ENCODE assay signal across 16 cellular contexts in the genomic region with DNA sequence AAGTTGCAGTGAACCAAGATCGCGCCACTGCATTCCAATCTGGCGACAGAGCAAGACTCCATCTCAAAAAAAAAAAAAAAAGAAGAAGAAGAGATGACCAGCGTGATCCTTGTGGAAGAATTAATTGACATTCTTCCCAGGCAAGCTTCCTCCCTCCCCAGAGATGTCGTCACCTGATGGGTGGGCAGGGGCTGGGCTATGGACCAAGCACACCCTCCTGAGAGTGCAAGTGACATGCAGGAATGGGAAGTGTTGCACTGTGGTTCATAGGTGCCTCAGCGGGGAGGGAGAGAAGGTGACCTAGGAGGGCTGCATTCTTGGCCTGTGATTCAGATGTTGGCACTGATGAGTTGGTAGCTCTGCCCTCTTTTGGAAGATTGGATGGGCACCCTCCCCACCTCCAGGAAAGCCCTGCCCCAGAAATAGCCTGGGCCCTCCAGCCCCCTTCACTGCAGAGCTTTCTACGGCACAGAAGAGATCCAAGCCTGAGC. TPM values are rescaled to one million over a fixed set of nuclear protein-coding genes. Genes with fewer than 3 reads are reported as not detected.
DNase-seq lines count a peak whose midpoint lies in the region; ATAC-seq, FAIRE-seq and TF ChIP-seq lines count a peak whose summit lies in the region.
"Had no signal": no experiment of that assay in that cellular context is flagged by ENCODE, and none has a peak within 500 bp of the region (broad histone marks: within the 10 kb centered on the region; RNA-seq: fewer than 3 reads in every experiment).

No MANE protein-coding gene starts in this region.

- H3K9me3 ChIP-seq in breast epithelium (no peaks in the 10 kb centered on the region), right atrium auricular region (no peaks in the 10 kb centered on the region), neural progenitor cell (ENCODE audit: low read depth) (no peaks in the 10 kb centered on the region)

- H3K36me3 Mint-ChIP-seq in MCF 10A (ENCODE audit: insufficient read depth, unreplicated experiment) (peaks cover 7% of the 10 kb centered on the region), neural progenitor cell (no peaks in the 10 kb centered on the region)
- H3K36me3 Mint-ChIP-seq in activated T-helper 2 cell treated with anti-CD3 and anti-CD28 coated beads, Interferon-gamma antibody, Interleukin-2, Interleukin-4, amounts not matched to agents 10 μg/mL and 5 μg/mL and 100 μg/mL, durations not matched to agents 14 hours and 24 hours and 36 hours (ENCODE audit: low read depth) = no peaks in the 10 kb centered on the region

- no peak overlapping the region for H3K4me2 ChIP-seq in neural progenitor cell

- no peaks in the 10 kb centered on the region for H3K9me3 Mint-ChIP-seq in MCF 10A (ENCODE audit: unreplicated experiment)
- H3K9me3 Mint-ChIP-seq in neural progenitor cell = no peaks in the 10 kb centered on the region
- no peaks in the 10 kb centered on the region for H3K9me3 Mint-ChIP-seq in activated T-helper 2 cell treated with anti-CD3 and anti-CD28 coated beads, Interferon-gamma antibody, Interleukin-2, Interleukin-4, amounts not matched to agents 10 μg/mL and 5 μg/mL and 100 μg/mL, durations not matched to agents 14 hours and 24 hours and 36 hours

- no peaks in the 10 kb centered on the region for H4K20me1 ChIP-seq in neural progenitor cell (ENCODE audit: low read depth)

- H3K4me3 ChIP-seq in breast epithelium (no peak overlapping the region), right atrium auricular region (no peak overlapping the region), neural progenitor cell (no peak overlapping the region)

- no peaks in the 10 kb centered on the region for H3F3A ChIP-seq in neural progenitor cell (ENCODE audit: low read depth)

- intact Hi-C loops in MCF 10A (cut with micrococcal nuclease) = loop anchor here (1.0 kb wide), 1 partner anchor 49 kb away; no protein-coding TSS in a partner anchor
- intact Hi-C loops in breast epithelium (cut with DNase I; ENCODE audit: low total_unique reads) = loop anchor here (5.0 kb wide), 1 partner anchor 289 kb away; no protein-coding TSS in a partner anchor
- intact Hi-C loops in activated T-helper 2 cell treated with anti-CD3 and anti-CD28 coated beads, Interferon-gamma antibody, Interleukin-2, Interleukin-4, amounts not matched to agents 10 μg/mL and 5 μg/mL and 100 μg/mL, durations not matched to agents 14 hours and 24 hours and 36 hours (cut with micrococcal nuclease) = no loop called here

- no peak overlapping the region for H3K9ac ChIP-seq in neural progenitor cell

- CTCF ChIA-PET in MCF 10A (lab: Yijun Ruan, JAX) = interaction anchor here (0.8 to 4.4 kb wide), 2 partner anchors 8 to 12 kb away, joined by 3 to 26 read pairs; no protein-coding TSS in a partner anchor

- POLR2A ChIA-PET in MCF 10A (lab: Yijun Ruan, JAX) = interaction anchor here (0.6 to 1.7 kb wide), 5 partner anchors 18 to 76 kb away, joined by 3 to 4 read pairs (median 4); a partner anchor contains a TSS

- H3K27ac Mint-ChIP-seq in MCF 10A (ENCODE audit: low read depth, unreplicated experiment) (peak overlapping the region; percentile 42), neural progenitor cell (no peak overlapping the region)
- no peak overlapping the region for H3K27ac Mint-ChIP-seq in activated T-helper 2 cell treated with anti-CD3 and anti-CD28 coated beads, Interferon-gamma antibody, Interleukin-2, Interleukin-4, amounts not matched to agents 10 μg/mL and 5 μg/mL and 100 μg/mL, durations not matched to agents 14 hours and 24 hours and 36 hours
- H3K27ac Mint-ChIP-seq: activated CD4-positive, alpha-beta T cell treated with anti-CD3 and anti-CD28 coated beads for 36 hours had no signal

- H3K4me3 Mint-ChIP-seq in MCF 10A (ENCODE audit: unreplicated experiment) (no peak overlapping the region), neural progenitor cell (no peak overlapping the region)
- no peak overlapping the region for H3K4me3 Mint-ChIP-seq in activated T-helper 2 cell treated with anti-CD3 and anti-CD28 coated beads, Interferon-gamma antibody, Interleukin-2, Interleukin-4, amounts not matched to agents 10 μg/mL and 5 μg/mL and 100 μg/mL, durations not matched to agents 14 hours and 24 hours and 36 hours (ENCODE audit: low read depth)
- H3K4me3 Mint-ChIP-seq: activated CD4-positive, alpha-beta T cell treated with anti-CD3 and anti-CD28 coated beads for 36 hours had no signal

- H3K27ac ChIP-seq in breast epithelium (no peak overlapping the region), right atrium auricular region (peak overlapping the region; percentile 77 to 91), neural progenitor cell (no peak overlapping the region)

- no peaks in the 10 kb centered on the region for H3K36me3 ChIP-seq in breast epithelium
- no peaks in the 10 kb centered on the region for H3K36me3 ChIP-seq in right atrium auricular region
- no peaks in the 10 kb centered on the region for H3K36me3 ChIP-seq in neural progenitor cell

- TF ChIP-seq POLR2A in breast epithelium (IDR thresholded peaks at IDR 0.05) = no peak

- H3K4me1 ChIP-seq in breast epithelium = no peaks in the 10 kb centered on the region
- H3K4me1 ChIP-seq in right atrium auricular region = peaks cover 0 to 24% of the 10 kb centered on the region in 2 donors
- no peaks in the 10 kb centered on the region for H3K4me1 ChIP-seq in neural progenitor cell

- BruUV-seq in MCF 10A (replicated peaks; lab: Mats Ljungman, UMichigan) = no TSS peak

- ATAC-seq in HG02973 (IDR thresholded peaks at IDR 0.05; ENCODE audit: unreplicated experiment) = no peak
- ATAC-seq: activated CD4-positive, alpha-beta T cell treated with anti-CD3 and anti-CD28 coated beads for 36 hours had no signal

- TF ChIP-seq CTCF in MCF 10A (IDR thresholded peaks at IDR 0.05; ENCODE audit: unreplicated experiment) (no peak), breast epithelium (IDR thresholded peaks at IDR 0.05) (no peak), right atrium auricular region (IDR thresholded peaks at IDR 0.05) (no peak), neural progenitor cell (IDR thresholded peaks at IDR 0.05) (no peak)

- FAIRE-seq in GM19239 (lab: Jason Lieb, UNC) = no peak
- FAIRE-seq: A204.1 had no signal

- DNase-seq in MCF 10A (ENCODE audit: unreplicated experiment) = peak; percentile 65
- no peak for DNase-seq in breast epithelium (ENCODE audit: low spot score in 2 of 2)
- peak; percentile 77 for DNase-seq in astrocyte of the hippocampus (ENCODE audit: low read depth, low spot score)
- peak; percentile 65 for DNase-seq in right atrium auricular region (ENCODE audit: low spot score)
- DNase-seq in neural progenitor cell (ENCODE audit: low spot score) = no peak
- no peak for DNase-seq in GM19239 (ENCODE audit: insufficient read length, low spot score)
- DNase-seq in activated T-helper 2 cell treated with anti-CD3 and anti-CD28 coated beads, Interferon-gamma antibody, Interleukin-2, Interleukin-4, amounts not matched to agents 10 μg/mL and 5 μg/mL and 100 μg/mL, durations not matched to agents 14 hours and 24 hours and 36 hours (ENCODE audit: low spot score) = no peak
- DNase-seq: activated CD4-positive, alpha-beta T cell treated with anti-CD3 and anti-CD28 coated beads for 36 hours; activated effector memory CD4-positive, alpha-beta T cell treated with Interleukin-2 at 50 U/mL for 16 hours; cerebellar nuclear complex; DMS153; NCI-H1092; NCI-H510A treated with DMSO at 0.1 percent for 48 hours; posterior cingulate gyrus had no signal

- no peak overlapping the region for H2AFZ ChIP-seq in neural progenitor cell (replicated peaks)

- H3K79me2 ChIP-seq in neural progenitor cell (ENCODE audit: low read depth) = no peaks in the 10 kb centered on the region

- H3K4me1 Mint-ChIP-seq in MCF 10A (ENCODE audit: insufficient read depth, unreplicated experiment) (peaks cover 14% of the 10 kb centered on the region), neural progenitor cell (no peaks in the 10 kb centered on the region)
- H3K4me1 Mint-ChIP-seq in activated T-helper 2 cell treated with anti-CD3 and anti-CD28 coated beads, Interferon-gamma antibody, Interleukin-2, Interleukin-4, amounts not matched to agents 10 μg/mL and 5 μg/mL and 100 μg/mL, durations not matched to agents 14 hours and 24 hours and 36 hours (ENCODE audit: low read depth) = no peaks in the 10 kb centered on the region
- H3K4me1 Mint-ChIP-seq: activated CD4-positive, alpha-beta T cell treated with anti-CD3 and anti-CD28 coated beads for 36 hours had no signal

- no peaks in the 10 kb centered on the region for H3K27me3 Mint-ChIP-seq in MCF 10A (ENCODE audit: insufficient read depth, unreplicated experiment)
- H3K27me3 Mint-ChIP-seq in neural progenitor cell (ENCODE audit: insufficient read depth, low read depth) = no peaks in the 10 kb centered on the region
- no peaks in the 10 kb centered on the region for H3K27me3 Mint-ChIP-seq in activated T-helper 2 cell treated with anti-CD3 and anti-CD28 coated beads, Interferon-gamma antibody, Interleukin-2, Interleukin-4, amounts not matched to agents 10 μg/mL and 5 μg/mL and 100 μg/mL, durations not matched to agents 14 hours and 24 hours and 36 hours (ENCODE audit: low read depth)
- H3K27me3 Mint-ChIP-seq: activated CD4-positive, alpha-beta T cell treated with anti-CD3 and anti-CD28 coated beads for 36 hours had no signal

- no peaks in the 10 kb centered on the region for H3K27me3 ChIP-seq in breast epithelium
- no peaks in the 10 kb centered on the region for H3K27me3 ChIP-seq in right atrium auricular region
- H3K27me3 ChIP-seq in neural progenitor cell = peaks cover 2% of the 10 kb centered on the region

RNA-seq across cellular contexts. Expression of a gene that starts 37.8 kb away (rescaled TPM):
- total RNA-seq in MCF 10A (2022) = 23.8 and 25.8 TPM in 2 replicates
- total RNA-seq in breast epithelium = 10 to 100 TPM; 15.7 to 25.4 (median 21.1) TPM
- total RNA-seq in right atrium auricular region = 10 to 100 TPM; 21.9 to 35.8 TPM
- 38.0 and 43.8 TPM in 2 replicates for total RNA-seq in neural progenitor cell (ENCODE audit: low replicate concordance)
- total RNA-seq in activated T-helper 2 cell treated with anti-CD3 and anti-CD28 coated beads, Interferon-gamma antibody, Interleukin-2, Interleukin-4, amounts not matched to agents 10 μg/mL and 5 μg/mL and 100 μg/mL, durations not matched to agents 14 hours and 24 hours and 36 hours = 38.8 and 41.9 TPM in 2 replicates

RNA-seq across cellular contexts. Expression of a gene that starts 54.3 kb away (rescaled TPM):
- total RNA-seq in MCF 10A (2022) = 19.5 and 31.9 TPM in 2 replicates
- 10 to 100 TPM in 2 of 3 donors, 1 to 10 TPM in 1; 4.2 to 20.2 (median 10.2) TPM for total RNA-seq in breast epithelium
- total RNA-seq in right atrium auricular region = 1 to 10 TPM; 1.9 to 2.8 TPM
- total RNA-seq in neural progenitor cell (ENCODE audit: low replicate concordance) = 1.2 and 1.8 TPM in 2 replicates
- 0.09 and 0.23 TPM in 2 replicates for total RNA-seq in activated T-helper 2 cell treated with anti-CD3 and anti-CD28 coated beads, Interferon-gamma antibody, Interleukin-2, Interleukin-4, amounts not matched to agents 10 μg/mL and 5 μg/mL and 100 μg/mL, durations not matched to agents 14 hours and 24 hours and 36 hours

Comparison
In these comparisons a context has a peak if more than half of its experiments do, and no peak if none do; other contexts are left out.
1. DNase-seq: peak in MCF 10A (single experiment), astrocyte of the hippocampus (single experiment) and right atrium auricular region (single experiment); none in breast epithelium (0 of 2), neural progenitor cell (single experiment), GM19239 (single experiment) and activated T-helper 2 cell treated with anti-CD3 and anti-CD28 coated beads, Interferon-gamma antibody, Interleukin-2, Interleukin-4, amounts not matched to agents 10 μg/mL and 5 μg/mL and 100 μg/mL, durations not matched to agents 14 hours and 24 hours and 36 hours (single experiment).
2. H3K27ac ChIP-seq: peak in right atrium auricular region (2 of 2); none in breast epithelium (0 of 2) and neural progenitor cell (single experiment).